In genomic region chr21:44794031-44794374, GRCh38 we compare ENCODE assay signal across 16 cellular contexts. TPM values are rescaled to one million over a fixed set of nuclear protein-coding genes. Genes with fewer than 3 reads are reported as not detected.
DNase-seq lines count a peak whose midpoint lies in the region; ATAC-seq, FAIRE-seq and TF ChIP-seq lines count a peak whose summit lies in the region.
"Had no signal": no experiment of that assay in that cellular context is flagged by ENCODE, and none has a peak within 500 bp of the region (broad histone marks: within the 10 kb centered on the region; RNA-seq: fewer than 3 reads in every experiment).

No MANE protein-coding gene starts in this region.

- H3K27ac ChIP-seq in PC-3 (ENCODE audit: low read length), result no peak overlapping the region
- no peak overlapping the region for H3K27ac ChIP-seq in small intestine (ENCODE audit: low read depth in 1 of 2, low read length in 1 of 2)
- H3K27ac ChIP-seq in neuronal stem cell (replicated peaks; ENCODE audit: low read length), result no peak overlapping the region

- ATAC-seq in activated CD8-positive, alpha-beta memory T cell treated with anti-CD3 and anti-CD28 coated beads, Interleukin-2, amount 10 ng/mL, durations not matched to agents 7 days and 5 days, result no peak
- peak; percentile 47 for ATAC-seq in PC-3

- peaks cover 44% of the 10 kb centered on the region for H3K4me1 Mint-ChIP-seq in activated CD8-positive, alpha-beta memory T cell treated with anti-CD3 and anti-CD28 coated beads, Interleukin-2, amount 10 ng/mL, durations not matched to agents 7 days and 5 days

- intact Hi-C loops in PC-3 (cut with micrococcal nuclease), result loop anchor here (10.0 kb wide), 1 partner anchor 331 kb away; no protein-coding TSS in a partner anchor

- H3K9me3 ChIP-seq in PC-3 (ENCODE audit: low read length) (no peaks in the 10 kb centered on the region), small intestine (ENCODE audit: control insufficient read depth, low read depth) (no peaks in the 10 kb centered on the region), neuronal stem cell (replicated peaks in 1 of 2; ENCODE audit: control insufficient read depth in 2 of 2, insufficient read depth in 1 of 2, low read depth in 1 of 2, low read length in 2 of 2) (no peaks in the 10 kb centered on the region)
- H3K9me3 ChIP-seq: SK-N-SH had no signal

- no peak overlapping the region for H3K4me2 ChIP-seq in PC-3 (ENCODE audit: low read length)
- H3K4me2 ChIP-seq in neuronal stem cell (ENCODE audit: insufficient read depth, low read length, poor library complexity, severe bottlenecking), result no peak overlapping the region
- H3K4me2 ChIP-seq: SK-N-SH had no signal

- no peak overlapping the region for H3K4ac ChIP-seq in neuronal stem cell (ENCODE audit: low read length)

- H3K4me3 ChIP-seq in PC-3 (ENCODE audit: low read length), result no peak overlapping the region
- no peak overlapping the region for H3K4me3 ChIP-seq in epithelial cell of esophagus (ENCODE audit: low read length)
- no peak overlapping the region for H3K4me3 ChIP-seq in small intestine (ENCODE audit: low read depth in 1 of 2, low read length in 2 of 2)
- no peak overlapping the region for H3K4me3 ChIP-seq in neuronal stem cell (ENCODE audit: low read length in 2 of 2)
- H3K4me3 ChIP-seq: MG63 had no signal

- TF ChIP-seq CTCF in PC-3 (conservative IDR thresholded peaks at IDR 0.05; ENCODE audit: low read depth, low read length) (no peak), epithelial cell of esophagus (IDR thresholded peaks at IDR 0.05; ENCODE audit: insufficient read depth, low read depth, low read length, missing control alignments) (no peak)

- H2BK15ac ChIP-seq in neuronal stem cell (ENCODE audit: low read length), result no peak overlapping the region

- no peak overlapping the region for H3K14ac ChIP-seq in neuronal stem cell (ENCODE audit: low read length)

- H3K9me3 Mint-ChIP-seq in activated CD8-positive, alpha-beta memory T cell treated with anti-CD3 and anti-CD28 coated beads, Interleukin-2, amount 10 ng/mL, durations not matched to agents 7 days and 5 days (ENCODE audit: low read depth), result no peaks in the 10 kb centered on the region
- H3K9me3 Mint-ChIP-seq: CD4-positive, alpha-beta T cell; HFFc6 had no signal

- H3K27ac Mint-ChIP-seq in activated CD8-positive, alpha-beta memory T cell treated with anti-CD3 and anti-CD28 coated beads, Interleukin-2, amount 10 ng/mL, durations not matched to agents 7 days and 5 days, result peak overlapping the region; percentile 4
- H3K27ac Mint-ChIP-seq: HFFc6 had no signal

- H3K79me2 ChIP-seq in PC-3 (ENCODE audit: low read length), result peaks cover 98% of the 10 kb centered on the region

- no peaks in the 10 kb centered on the region for H3K9me2 ChIP-seq in PC-3 (replicated peaks; ENCODE audit: low read length)
- H3K9me2 ChIP-seq: SK-N-SH had no signal

- DNase-seq in activated CD8-positive, alpha-beta memory T cell treated with anti-CD3 and anti-CD28 coated beads, Interleukin-2, amount 10 ng/mL, durations not matched to agents 7 days and 5 days, result no peak
- DNase-seq in activated CD8-positive, alpha-beta memory T cell treated with anti-CD3 and anti-CD28 coated beads, Interleukin-2, amount 50 U/mL, for 48 hours, result no peak
- no peak for DNase-seq in PC-3
- peak; percentile 16 for DNase-seq in epithelial cell of esophagus (ENCODE audit: low read depth)
- peak; percentile 82 for DNase-seq in small intestine
- no peak for DNase-seq in iPS-NIHi11 (ENCODE audit: low spot score)
- no peak for DNase-seq in 8988T
- no peak for DNase-seq in neuronal stem cell (ENCODE audit: low spot score)
- DNase-seq: MG63, Right ventricle myocardium superior had no signal

- H2BK120ac ChIP-seq in neuronal stem cell (ENCODE audit: low read depth, low read length), result no peak overlapping the region

- no peak overlapping the region for H4K8ac ChIP-seq in neuronal stem cell (ENCODE audit: low read depth, low read length)

- CTCF ChIA-PET in activated CD8-positive, alpha-beta memory T cell treated with anti-CD3 and anti-CD28 coated beads, Interleukin-2, amount 10 ng/mL, durations not matched to agents 7 days and 5 days (lab: Charles Lee), result interaction anchor here (0.6 to 2.3 kb wide), 46 partner anchors 8 to 776 kb away, joined by 3 to 99 read pairs (median 4); partner anchors contain the start of genes KRTAP10-5, KRTAP12-3, SUMO3 and UBE2G2
- CTCF ChIA-PET in PC-3 (lab: Charles Lee), result interaction anchor here (0.5 to 1.5 kb wide), 8 partner anchors 23 to 365 kb away, joined by 3 to 20 read pairs (median 4); partner anchors contain the start of gene KRTAP10-5

- H2BK5ac ChIP-seq in neuronal stem cell (ENCODE audit: low read length), result no peak overlapping the region

- H3K4me3 Mint-ChIP-seq in activated CD8-positive, alpha-beta memory T cell treated with anti-CD3 and anti-CD28 coated beads, Interleukin-2, amount 10 ng/mL, durations not matched to agents 7 days and 5 days, result no peak overlapping the region
- H3K4me3 Mint-ChIP-seq: HFFc6 had no signal

- no peak overlapping the region for H3K18ac ChIP-seq in neuronal stem cell (ENCODE audit: low read length)

- H3K27me3 ChIP-seq in PC-3 (ENCODE audit: low read length) (no peaks in the 10 kb centered on the region), small intestine (ENCODE audit: control insufficient read depth in 2 of 2, insufficient read depth in 2 of 2, low read length in 2 of 2) (no peaks in the 10 kb centered on the region), neuronal stem cell (ENCODE audit: control insufficient read depth in 3 of 3, insufficient read depth in 3 of 3, low read depth in 1 of 3, low read length in 3 of 3) (no peaks in the 10 kb centered on the region)
- H3K27me3 ChIP-seq: MG63 had no signal

- no peaks in the 10 kb centered on the region for H3F3A ChIP-seq in PC-3 (ENCODE audit: low read length, unreplicated experiment)

- H3K27me3 Mint-ChIP-seq in activated CD8-positive, alpha-beta memory T cell treated with anti-CD3 and anti-CD28 coated beads, Interleukin-2, amount 10 ng/mL, durations not matched to agents 7 days and 5 days, result no peaks in the 10 kb centered on the region
- H3K27me3 Mint-ChIP-seq: CD4-positive, alpha-beta T cell had no signal

- H4K91ac ChIP-seq in neuronal stem cell (ENCODE audit: low read depth, low read length, poor library complexity), result no peak overlapping the region

- POLR2A ChIA-PET in PC-3 (lab: Charles Lee; ENCODE audit: unreplicated experiment), result interaction anchor here (0.6 kb wide), 1 partner anchor 41 kb away, joined by 3 read pairs; no protein-coding TSS in a partner anchor

- no peak overlapping the region for H3K9ac ChIP-seq in PC-3 (ENCODE audit: low read length)
- no peak overlapping the region for H3K9ac ChIP-seq in neuronal stem cell (ENCODE audit: low read depth, low read length, poor library complexity)
- H3K9ac ChIP-seq: SK-N-SH had no signal

- no peak overlapping the region for H3K23ac ChIP-seq in neuronal stem cell (ENCODE audit: low read depth, low read length, poor library complexity)

- whole genome bisulfite sequencing in small intestine, 3 donors, result 22 to 67% (median 48%) methylated on average over 1 of the region's 1 CpG
- WGBS in neuronal stem cell (ENCODE audit: extremely low coverage in 2 of 2, insufficient read length in 2 of 2, insufficient replicate concordance in 1 of 2), 2 donors, result no CpG with 5 or more reads among the region's 1 CpG

- H3K36me3 Mint-ChIP-seq in activated CD8-positive, alpha-beta memory T cell treated with anti-CD3 and anti-CD28 coated beads, Interleukin-2, amount 10 ng/mL, durations not matched to agents 7 days and 5 days, result peaks cover 33% of the 10 kb centered on the region

- H2AK5ac ChIP-seq in neuronal stem cell (ENCODE audit: low read depth, low read length), result no peak overlapping the region

- no peak for FAIRE-seq in small intestine (lab: Jason Lieb, UNC)
- FAIRE-seq: A204.1, D721Med, H54 had no signal

- H3K4me1 ChIP-seq in PC-3 (ENCODE audit: insufficient read depth, low read length), result peaks cover 13% of the 10 kb centered on the region
- peaks cover 0 to 8% of the 10 kb centered on the region in 2 donors for H3K4me1 ChIP-seq in small intestine (ENCODE audit: control insufficient read depth in 2 of 2, insufficient read depth in 1 of 2, low read depth in 1 of 2, low read length in 1 of 2)
- H3K4me1 ChIP-seq in neuronal stem cell (ENCODE audit: control insufficient read depth in 2 of 2, insufficient read depth in 1 of 2, low read depth in 1 of 2, low read length in 2 of 2), result peaks cover 0 to 4% of the 10 kb centered on the region in 2 donors

- no peak overlapping the region for H2AFZ ChIP-seq in PC-3 (ENCODE audit: low read length)
- no peak overlapping the region for H2AFZ ChIP-seq in neuronal stem cell (ENCODE audit: low read length)

- no peak overlapping the region for H2BK12ac ChIP-seq in neuronal stem cell (ENCODE audit: low read length)

- peaks cover 2% of the 10 kb centered on the region for H3K79me1 ChIP-seq in neuronal stem cell (ENCODE audit: low read depth, low read length)

- BruUV-seq in PC-3 (replicated peaks; lab: Mats Ljungman, UMichigan), result no TSS peak

- H4K20me1 ChIP-seq in PC-3 (ENCODE audit: low read length), result peaks cover 58% of the 10 kb centered on the region

- H3K36me3 ChIP-seq in PC-3 (ENCODE audit: low read depth, low read length) (peaks cover 56% of the 10 kb centered on the region; the same call in 1 of the 2 replicates), small intestine (ENCODE audit: control insufficient read depth in 2 of 2, insufficient read depth in 2 of 2, low read length in 2 of 2) (no peaks in the 10 kb centered on the region), neuronal stem cell (replicated peaks in 1 of 2; ENCODE audit: control insufficient read depth in 2 of 2, insufficient read depth in 2 of 2, low read length in 2 of 2) (peaks cover 7 to 63% of the 10 kb centered on the region in 2 donors)

RNA-seq across cellular contexts. Expression of gene UBE2G2, which starts 7.6 kb away (rescaled TPM):
- 100 to 1,000 TPM; 103 to 121 TPM for total RNA-seq in activated CD8-positive, alpha-beta memory T cell treated with anti-CD3 and anti-CD28 coated beads, Interleukin-2, amount 10 ng/mL, durations not matched to agents 7 days and 5 days
- 159 and 189 TPM in 2 replicates for total RNA-seq in PC-3 (2014; rRNA removed)
- 10 to 100 TPM; 30.0 to 40.5 (median 37.0) TPM for polyA plus RNA-seq in small intestine
- 48.4 TPM for polyA plus RNA-seq in neuronal stem cell (2013, experiment 1 of 2)
- 50.1 TPM for polyA plus RNA-seq in neuronal stem cell (2013, experiment 2 of 2)

RNA-seq across cellular contexts. Expression of gene SUMO3, which starts 23.9 kb away (rescaled TPM):
- total RNA-seq in activated CD8-positive, alpha-beta memory T cell treated with anti-CD3 and anti-CD28 coated beads, Interleukin-2, amount 10 ng/mL, durations not matched to agents 7 days and 5 days, result 10 to 100 TPM; 86.1 to 93.7 TPM
- 242 and 290 TPM in 2 replicates for total RNA-seq in PC-3 (2014; rRNA removed)
- 10 to 100 TPM; 70.8 to 78.6 (median 76.0) TPM for polyA plus RNA-seq in small intestine
- 216 TPM for polyA plus RNA-seq in neuronal stem cell (2013, experiment 1 of 2)
- 212 TPM for polyA plus RNA-seq in neuronal stem cell (2013, experiment 2 of 2)

Comparison
In these comparisons a context has a peak if more than half of its experiments do, and no peak if none do; other contexts are left out.
1. DNase-seq: peak in epithelial cell of esophagus (single experiment) and small intestine (single experiment); none in activated CD8-positive, alpha-beta memory T cell treated with anti-CD3 and anti-CD28 coated beads, Interleukin-2, amount 10 ng/mL, durations not matched to agents 7 days and 5 days (single experiment), activated CD8-positive, alpha-beta memory T cell treated with anti-CD3 and anti-CD28 coated beads, Interleukin-2, amount 50 U/mL, for 48 hours (single experiment), PC-3 (single experiment), iPS-NIHi11 (single experiment), 8988T (single experiment) and neuronal stem cell (single experiment).